9 cellular contexts compared by ENCODE assay signal in genomic region chr15:78056714-78057269, GRCh38. TPM values are rescaled to one million over a fixed set of nuclear protein-coding genes. Genes with fewer than 3 reads are reported as not detected.
A peak's percentile ranks its signal among the peaks of the same experiment; 100 is the strongest.
DNase-seq lines count a peak whose midpoint lies in the region; ATAC-seq and TF ChIP-seq lines count a peak whose summit lies in the region.
"Had no signal": no experiment of that assay in that cellular context is flagged by ENCODE, and none has a peak within 500 bp of the region (broad histone marks: within the 10 kb centered on the region; RNA-seq: fewer than 3 reads in every experiment).

No MANE protein-coding gene starts in this region.

- DNase-seq in GM23338 (ENCODE audit: low spot score) (no peak), OCI-LY7 (ENCODE audit: low spot score) (peak; percentile 88), natural killer cell (no peak), ovary (no peak), GM19240 (ENCODE audit: insufficient read length, low spot score) (no peak), NCI-H2227 treated with DMSO at 0.1 percent for 48 hours (lab: John Stamatoyannopoulos, UW) (no peak)
- no peak for DNase-seq in effector memory CD4-positive, alpha-beta T cell

- H3K27ac Mint-ChIP-seq in GM23338, result peak overlapping the region; percentile 35; the same call in 1 of the 2 replicates
- H3K27ac Mint-ChIP-seq in natural killer cell, result peak overlapping the region in 1 of 2 donors; percentile 72

- H3K79me2 ChIP-seq in GM23338 (replicated peaks; ENCODE audit: insufficient read depth) (peaks cover 50% of the 10 kb centered on the region), OCI-LY7 (ENCODE audit: insufficient read depth, low read depth, low read length) (peaks cover 73% of the 10 kb centered on the region)

- POLR2A ChIA-PET in OCI-LY7 (lab: Charles Lee), result interaction anchor here (0.7 to 5.6 kb wide), 6 partner anchors 9 to 498 kb away, joined by 3 to 53 read pairs (median 4); no protein-coding TSS in a partner anchor

- H3K36me3 ChIP-seq in GM23338 (ENCODE audit: insufficient read depth), result no peaks in the 10 kb centered on the region
- H3K36me3 ChIP-seq in OCI-LY7 (ENCODE audit: insufficient read depth, low read length), result peaks cover 24% of the 10 kb centered on the region; the same call in 1 of the 2 replicates
- H3K36me3 ChIP-seq in effector memory CD4-positive, alpha-beta T cell (ENCODE audit: control insufficient read depth, insufficient read depth, low read length), result no peaks in the 10 kb centered on the region
- no peaks in the 10 kb centered on the region for H3K36me3 ChIP-seq in ovary

- H3K27ac ChIP-seq in GM23338 (ENCODE audit: low read depth) (no peak overlapping the region), OCI-LY7 (ENCODE audit: low read depth, low read length, poor library complexity, severe bottlenecking) (peak overlapping the region; percentile 81), ovary (peak overlapping the region in 1 of 2 donors; percentile 54)
- peak overlapping the region; percentile 61 for H3K27ac ChIP-seq in effector memory CD4-positive, alpha-beta T cell (ENCODE audit: insufficient read depth, low read length, poor library complexity, severe bottlenecking)

- H3K4me3 ChIP-seq in GM23338, result no peak overlapping the region
- peak overlapping the region; percentile 45 for H3K4me3 ChIP-seq in OCI-LY7 (ENCODE audit: low read depth, low read length, poor library complexity, severe bottlenecking)
- H3K4me3 ChIP-seq in effector memory CD4-positive, alpha-beta T cell (ENCODE audit: insufficient read depth, low read depth, low read length, poor library complexity, severe bottlenecking), result no peak overlapping the region
- no peak overlapping the region for H3K4me3 ChIP-seq in ovary

- ATAC-seq in GM23338 (peak; percentile 30), natural killer cell (peak in 2 of 3 donors; percentile 20 to 50), HG03342 (IDR thresholded peaks at IDR 0.05; ENCODE audit: unreplicated experiment) (no peak)

- no peak overlapping the region for H3K4me3 Mint-ChIP-seq in GM23338
- H3K4me3 Mint-ChIP-seq in natural killer cell, result no peak overlapping the region

- H4K20me1 ChIP-seq in GM23338 (replicated peaks; ENCODE audit: insufficient read depth) (peaks cover 2% of the 10 kb centered on the region; the same call in 1 of the 2 replicates), OCI-LY7 (ENCODE audit: insufficient read depth, low read length) (no peaks in the 10 kb centered on the region)

- TF ChIP-seq CTCF in GM23338 (conservative IDR thresholded peaks at IDR 0.05; ENCODE audit: low read depth in 2 of 2) (no peak), OCI-LY7 (conservative IDR thresholded peaks at IDR 0.05; ENCODE audit: low read length) (no peak), natural killer cell (IDR thresholded peaks at IDR 0.05) (no peak), ovary (IDR thresholded peaks at IDR 0.05) (no peak)

- H3K4me1 ChIP-seq in GM23338 (ENCODE audit: insufficient read depth), result peaks cover 19% of the 10 kb centered on the region
- H3K4me1 ChIP-seq in OCI-LY7 (ENCODE audit: insufficient read depth, low read length, poor library complexity, severe bottlenecking), result peaks cover 91% of the 10 kb centered on the region
- peaks cover 75% of the 10 kb centered on the region for H3K4me1 ChIP-seq in effector memory CD4-positive, alpha-beta T cell (ENCODE audit: control insufficient read depth, insufficient read depth, low read length, poor library complexity, severe bottlenecking)
- H3K4me1 ChIP-seq in ovary (ENCODE audit: insufficient read depth), result peaks cover 38% of the 10 kb centered on the region

- peaks cover 21% of the 10 kb centered on the region for H3K4me1 Mint-ChIP-seq in GM23338
- H3K4me1 Mint-ChIP-seq in natural killer cell, result peaks cover 43 to 56% of the 10 kb centered on the region in 2 donors

- no peaks in the 10 kb centered on the region for H3K9me3 Mint-ChIP-seq in GM23338
- no peaks in the 10 kb centered on the region for H3K9me3 Mint-ChIP-seq in natural killer cell

- H3K27me3 ChIP-seq in GM23338 (ENCODE audit: insufficient read depth) (no peaks in the 10 kb centered on the region), ovary (no peaks in the 10 kb centered on the region)
- H3K27me3 ChIP-seq in effector memory CD4-positive, alpha-beta T cell (replicated peaks; ENCODE audit: control insufficient read depth, insufficient read depth, low read length, poor library complexity, severe bottlenecking), result no peaks in the 10 kb centered on the region

- 40 to 42% (median 42%) methylated on average over 2 of the region's 2 CpGs for WGBS in ovary, 3 donors

- H3K4me2 ChIP-seq in GM23338, result no peak overlapping the region
- peak overlapping the region; percentile 75 for H3K4me2 ChIP-seq in OCI-LY7 (ENCODE audit: low read length)

- no peaks in the 10 kb centered on the region for H3K9me2 ChIP-seq in GM23338 (ENCODE audit: insufficient read depth)
- H3K9me2 ChIP-seq in OCI-LY7 (ENCODE audit: insufficient read depth, low read length), result no peaks in the 10 kb centered on the region

- TF ChIP-seq POLR2A in ovary (IDR thresholded peaks at IDR 0.05), result no peak

- H3K9me3 ChIP-seq in OCI-LY7 (ENCODE audit: low read length) (no peaks in the 10 kb centered on the region), ovary (no peaks in the 10 kb centered on the region)
- H3K9me3 ChIP-seq in effector memory CD4-positive, alpha-beta T cell (ENCODE audit: control insufficient read depth, low read length), result no peaks in the 10 kb centered on the region

- intact Hi-C loops in OCI-LY7 (cut with micrococcal nuclease; ENCODE audit: unreplicated experiment), result no loop called here
- intact Hi-C loops in natural killer cell (cut with micrococcal nuclease), result no loop called here
- intact Hi-C loops in ovary (cut with DNase I), result no loop called here

- H2AFZ ChIP-seq in GM23338, result no peak overlapping the region
- no peak overlapping the region for H2AFZ ChIP-seq in OCI-LY7 (ENCODE audit: low read length)

- H3K36me3 Mint-ChIP-seq in GM23338 (ENCODE audit: low read depth) (no peaks in the 10 kb centered on the region), natural killer cell (peaks cover 6% of the 10 kb centered on the region)

- no TSS peak for BruUV-seq in OCI-LY7 (replicated peaks; lab: Mats Ljungman, UMichigan)

- H3F3A ChIP-seq in GM23338 (replicated peaks; ENCODE audit: low read depth), result no peaks in the 10 kb centered on the region

- CTCF ChIA-PET in OCI-LY7 (lab: Charles Lee; ENCODE audit: unreplicated experiment), result interaction anchor here (0.7 to 1.0 kb wide), 2 partner anchors 8 to 21 kb away, joined by 3 read pairs; partner anchors contain the start of gene TBC1D2B

- H3K27me3 Mint-ChIP-seq in GM23338 (ENCODE audit: insufficient read depth, low read depth, poor library complexity) (peaks cover 4% of the 10 kb centered on the region), natural killer cell (ENCODE audit: low read depth in 2 of 2) (no peaks in the 10 kb centered on the region)

- no peak for TF ChIP-seq EP300 in ovary (IDR thresholded peaks at IDR 0.05)

TF ChIP-seq in GM23338, 12 proteins besides CTCF, POLR2A, EP300 and RAD21 (continues in another document):
- TF ChIP-seq, protein P1, sequence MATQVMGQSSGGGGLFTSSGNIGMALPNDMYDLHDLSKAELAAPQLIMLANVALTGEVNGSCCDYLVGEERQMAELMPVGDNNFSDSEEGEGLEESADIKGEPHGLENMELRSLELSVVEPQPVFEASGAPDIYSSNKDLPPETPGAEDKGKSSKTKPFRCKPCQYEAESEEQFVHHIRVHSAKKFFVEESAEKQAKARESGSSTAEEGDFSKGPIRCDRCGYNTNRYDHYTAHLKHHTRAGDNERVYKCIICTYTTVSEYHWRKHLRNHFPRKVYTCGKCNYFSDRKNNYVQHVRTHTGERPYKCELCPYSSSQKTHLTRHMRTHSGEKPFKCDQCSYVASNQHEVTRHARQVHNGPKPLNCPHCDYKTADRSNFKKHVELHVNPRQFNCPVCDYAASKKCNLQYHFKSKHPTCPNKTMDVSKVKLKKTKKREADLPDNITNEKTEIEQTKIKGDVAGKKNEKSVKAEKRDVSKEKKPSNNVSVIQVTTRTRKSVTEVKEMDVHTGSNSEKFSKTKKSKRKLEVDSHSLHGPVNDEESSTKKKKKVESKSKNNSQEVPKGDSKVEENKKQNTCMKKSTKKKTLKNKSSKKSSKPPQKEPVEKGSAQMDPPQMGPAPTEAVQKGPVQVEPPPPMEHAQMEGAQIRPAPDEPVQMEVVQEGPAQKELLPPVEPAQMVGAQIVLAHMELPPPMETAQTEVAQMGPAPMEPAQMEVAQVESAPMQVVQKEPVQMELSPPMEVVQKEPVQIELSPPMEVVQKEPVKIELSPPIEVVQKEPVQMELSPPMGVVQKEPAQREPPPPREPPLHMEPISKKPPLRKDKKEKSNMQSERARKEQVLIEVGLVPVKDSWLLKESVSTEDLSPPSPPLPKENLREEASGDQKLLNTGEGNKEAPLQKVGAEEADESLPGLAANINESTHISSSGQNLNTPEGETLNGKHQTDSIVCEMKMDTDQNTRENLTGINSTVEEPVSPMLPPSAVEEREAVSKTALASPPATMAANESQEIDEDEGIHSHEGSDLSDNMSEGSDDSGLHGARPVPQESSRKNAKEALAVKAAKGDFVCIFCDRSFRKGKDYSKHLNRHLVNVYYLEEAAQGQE (IDR thresholded peaks at IDR 0.05; ENCODE audit: unreplicated experiment), result no peak
- TF ChIP-seq STAT1 (IDR thresholded peaks at IDR 0.05; ENCODE audit: unreplicated experiment) (no peak), POLR2AphosphoS5 (IDR thresholded peaks at IDR 0.05; ENCODE audit: low read depth) (no peak), ZNF114 (CRISPR knock-in tag; IDR thresholded peaks at IDR 0.05) (no peak), EZH2 (IDR thresholded peaks at IDR 0.05; ENCODE audit: low read depth, unreplicated experiment) (no peak), CREB1 (CRISPR knock-in tag; IDR thresholded peaks at IDR 0.05; ENCODE audit: low read depth) (no peak)
- TF ChIP-seq, protein P2, sequence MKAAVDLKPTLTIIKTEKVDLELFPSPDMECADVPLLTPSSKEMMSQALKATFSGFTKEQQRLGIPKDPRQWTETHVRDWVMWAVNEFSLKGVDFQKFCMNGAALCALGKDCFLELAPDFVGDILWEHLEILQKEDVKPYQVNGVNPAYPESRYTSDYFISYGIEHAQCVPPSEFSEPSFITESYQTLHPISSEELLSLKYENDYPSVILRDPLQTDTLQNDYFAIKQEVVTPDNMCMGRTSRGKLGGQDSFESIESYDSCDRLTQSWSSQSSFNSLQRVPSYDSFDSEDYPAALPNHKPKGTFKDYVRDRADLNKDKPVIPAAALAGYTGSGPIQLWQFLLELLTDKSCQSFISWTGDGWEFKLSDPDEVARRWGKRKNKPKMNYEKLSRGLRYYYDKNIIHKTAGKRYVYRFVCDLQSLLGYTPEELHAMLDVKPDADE (IDR thresholded peaks at IDR 0.05), result no peak

RNA-seq across cellular contexts. Expression of gene TBC1D2B, which starts 20.7 kb away (rescaled TPM):
- total RNA-seq in GM23338 (2014; rRNA removed; shearing (Covaris generic)), result 17.0 and 17.8 TPM in 2 replicates
- polyA plus RNA-seq in GM23338 (2016; fragmentation: Nextera tagmentation; extraction: Ambion mirVana), result 3.6 and 5.2 TPM in 2 replicates
- total RNA-seq in OCI-LY7 (2014; rRNA removed; shearing (Covaris generic)), result 22.8 and 30.9 TPM in 2 replicates
- 38.2 and 41.5 TPM in 2 replicates for total RNA-seq in OCI-LY7 (2022)
- 10 to 100 TPM; 54.0 to 83.5 (median 56.7) TPM for total RNA-seq in natural killer cell
- total RNA-seq in ovary, result 100 to 1,000 TPM in 4 of 7 donors, 10 to 100 TPM in 3; 42.3 to 146 (median 115) TPM
- 100 to 1,000 TPM in 1 of 2 donors, 10 to 100 TPM in 1; 53.3 to 122 TPM for polyA plus RNA-seq in ovary

RNA-seq across cellular contexts. Expression of gene SH2D7, which starts 35.6 kb away (rescaled TPM):
- not detected in 2 replicates for total RNA-seq in GM23338 (2014; rRNA removed; shearing (Covaris generic))
- polyA plus RNA-seq in GM23338 (2016; fragmentation: Nextera tagmentation; extraction: Ambion mirVana) (0.31 and 0.33 TPM in 2 replicates), ovary (not detected)
- total RNA-seq in OCI-LY7 (2014; rRNA removed; shearing (Covaris generic)), result not detected in 2 replicates
- total RNA-seq in OCI-LY7 (2022) (not detected in 2 replicates), natural killer cell (not detected), ovary (not detected)
- total RNA-seq: NCI-H460 had no signal
